8 cellular contexts compared by ENCODE assay signal in the genomic region with DNA sequence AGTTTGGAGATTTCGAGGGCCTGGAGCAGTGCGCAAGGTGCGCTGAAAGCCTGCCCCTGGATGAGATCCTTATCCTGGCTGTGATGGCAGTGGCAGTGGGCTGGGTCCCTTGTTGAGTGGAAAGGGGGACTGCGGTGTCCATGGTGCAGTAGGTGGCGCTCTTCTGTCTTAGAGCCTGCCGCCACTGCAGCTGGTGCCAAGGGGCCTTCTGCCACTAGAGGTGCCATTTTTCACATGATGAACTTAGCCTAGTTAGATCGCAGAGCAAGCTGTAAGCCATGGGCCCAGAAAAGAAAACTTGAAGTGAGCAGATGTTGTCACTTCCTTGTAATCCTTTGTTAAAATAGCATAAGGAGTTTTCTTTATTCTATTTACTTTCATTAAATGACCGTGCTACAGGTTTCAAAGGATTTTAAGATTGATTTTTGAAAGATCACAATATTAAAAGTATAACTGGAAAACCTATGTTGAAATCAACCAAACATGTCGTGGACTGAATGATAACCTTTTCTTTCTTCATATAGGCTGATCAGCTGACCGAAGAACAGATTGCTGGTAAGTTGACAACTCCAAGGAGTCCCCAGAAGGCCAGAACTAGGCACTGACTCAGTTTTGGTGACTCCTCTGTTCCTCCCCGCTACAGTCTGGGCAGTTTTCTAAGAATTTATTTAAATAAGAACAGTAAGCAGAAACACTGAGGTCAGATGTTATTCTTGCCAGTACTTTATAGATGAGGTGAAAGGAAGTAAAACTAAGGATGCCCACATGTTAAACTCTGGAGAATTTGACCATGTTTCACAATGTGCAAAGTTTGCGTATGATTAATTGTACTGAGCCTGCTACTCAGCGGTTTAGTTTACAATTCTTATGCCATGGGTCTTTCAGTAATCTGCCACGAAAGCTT. TPM values are rescaled to one million over a fixed set of nuclear protein-coding genes. Genes with fewer than 3 reads are reported as not detected.
DNase-seq lines count a peak whose midpoint lies in the region; ATAC-seq and TF ChIP-seq lines count a peak whose summit lies in the region.

No MANE protein-coding gene starts in this region.

- H3F3A ChIP-seq in neural progenitor cell (ENCODE audit: low read depth), result peaks cover 19% of the 10 kb centered on the region

- H4K20me1 ChIP-seq in neural progenitor cell (ENCODE audit: low read depth), result peaks cover 55% of the 10 kb centered on the region

- H3K27me3 Mint-ChIP-seq in neural progenitor cell (ENCODE audit: insufficient read depth, low read depth), result peaks cover 4% of the 10 kb centered on the region
- H3K27me3 Mint-ChIP-seq in stimulated activated naive CD8-positive, alpha-beta T cell treated with anti-CD3 and anti-CD28 coated beads, Interleukin-15, amount 100 ng/mL, for 72 hours, result no peaks in the 10 kb centered on the region

- H3K9me3 Mint-ChIP-seq in neural progenitor cell, result no peaks in the 10 kb centered on the region
- no peaks in the 10 kb centered on the region for H3K9me3 Mint-ChIP-seq in stimulated activated naive CD8-positive, alpha-beta T cell treated with anti-CD3 and anti-CD28 coated beads, Interleukin-15, amount 100 ng/mL, for 72 hours

- H3K4me1 ChIP-seq in RWPE2 (ENCODE audit: insufficient read depth, poor library complexity, severe bottlenecking), result peaks cover 27% of the 10 kb centered on the region
- peaks cover 10% of the 10 kb centered on the region for H3K4me1 ChIP-seq in neural progenitor cell

- H3K79me2 ChIP-seq in neural progenitor cell (ENCODE audit: low read depth), result peaks cover 51% of the 10 kb centered on the region

- H3K9ac ChIP-seq in neural progenitor cell, result no peak overlapping the region

- DNase-seq in EH (ENCODE audit: low read depth) (peak; percentile 91), GOT3 (lab: John Stamatoyannopoulos, UW) (peak; percentile 31), LoVo (ENCODE audit: low spot score) (peak; percentile 92), RWPE2 (ENCODE audit: low spot score) (peak; percentile 86), fibroblast of the aortic adventitia (ENCODE audit: low read depth) (peak; percentile 93), neural progenitor cell (ENCODE audit: low spot score) (peak; percentile 97)
- peak; percentile 74 for DNase-seq in activated T-helper 9 cell treated with anti-CD3 and anti-CD28 coated beads, Interleukin-2, amount 50 U/mL, for 16 hours (ENCODE audit: low read depth)
- DNase-seq in stimulated activated naive CD8-positive, alpha-beta T cell treated with anti-CD3 and anti-CD28 coated beads, Interleukin-15, amount 100 ng/mL, for 72 hours, result peak; percentile 85 to 89

- H3K36me3 ChIP-seq in RWPE2 (ENCODE audit: low read depth) (peaks cover 62% of the 10 kb centered on the region), neural progenitor cell (peaks cover 12% of the 10 kb centered on the region)

- peak overlapping the region; percentile 95 for H3K4me3 Mint-ChIP-seq in neural progenitor cell
- peak overlapping the region; percentile 90 to 98 for H3K4me3 Mint-ChIP-seq in stimulated activated naive CD8-positive, alpha-beta T cell treated with anti-CD3 and anti-CD28 coated beads, Interleukin-15, amount 100 ng/mL, for 72 hours

- TF ChIP-seq CTCF in RWPE2 (IDR thresholded peaks at IDR 0.05; ENCODE audit: poor library complexity, severe bottlenecking) (peak; percentile 100), fibroblast of the aortic adventitia (IDR thresholded peaks at IDR 0.05; ENCODE audit: insufficient read depth, low read length) (peak; percentile 99), neural progenitor cell (IDR thresholded peaks at IDR 0.05) (peak; percentile 100)

- no peaks in the 10 kb centered on the region for H3K9me3 ChIP-seq in RWPE2 (ENCODE audit: severe bottlenecking)
- H3K9me3 ChIP-seq in neural progenitor cell (ENCODE audit: low read depth), result no peaks in the 10 kb centered on the region

- H3K27ac Mint-ChIP-seq in neural progenitor cell, result no peak overlapping the region
- peak overlapping the region; percentile 99 for H3K27ac Mint-ChIP-seq in stimulated activated naive CD8-positive, alpha-beta T cell treated with anti-CD3 and anti-CD28 coated beads, Interleukin-15, amount 100 ng/mL, for 72 hours

- H3K4me2 ChIP-seq in neural progenitor cell, result peak overlapping the region; percentile 97

- peaks cover 38% of the 10 kb centered on the region for H3K36me3 Mint-ChIP-seq in neural progenitor cell

- H3K4me1 Mint-ChIP-seq in neural progenitor cell, result peaks cover 25% of the 10 kb centered on the region
- peaks cover 61% of the 10 kb centered on the region for H3K4me1 Mint-ChIP-seq in stimulated activated naive CD8-positive, alpha-beta T cell treated with anti-CD3 and anti-CD28 coated beads, Interleukin-15, amount 100 ng/mL, for 72 hours

- H3K27me3 ChIP-seq in RWPE2 (ENCODE audit: insufficient read depth, poor library complexity, severe bottlenecking), result no peaks in the 10 kb centered on the region
- H3K27me3 ChIP-seq in neural progenitor cell, result peaks cover 3% of the 10 kb centered on the region

- H3K4me3 ChIP-seq in RWPE2 (ENCODE audit: severe bottlenecking), result peak overlapping the region; percentile 78
- peak overlapping the region; percentile 97 for H3K4me3 ChIP-seq in fibroblast of the aortic adventitia (ENCODE audit: low read depth, low read length)
- no peak overlapping the region for H3K4me3 ChIP-seq in neural progenitor cell

- no peak overlapping the region for H2AFZ ChIP-seq in neural progenitor cell (replicated peaks)

- peak overlapping the region; percentile 77 for H3K27ac ChIP-seq in RWPE2 (ENCODE audit: poor library complexity, severe bottlenecking)
- no peak overlapping the region for H3K27ac ChIP-seq in neural progenitor cell

- peak; percentile 65 for ATAC-seq in RWPE2 (ENCODE audit: low read depth)
- ATAC-seq in stimulated activated naive CD8-positive, alpha-beta T cell treated with anti-CD3 and anti-CD28 coated beads, Interleukin-15, amount 100 ng/mL, for 72 hours, result peak; percentile 54

RNA-seq across cellular contexts. Expression of gene CALM1, which starts 3.0 kb away (rescaled TPM):
- total RNA-seq in fibroblast of the aortic adventitia (ENCODE audit: low replicate concordance) (342 and 589 TPM in 2 replicates), neural progenitor cell (ENCODE audit: low replicate concordance) (273 and 362 TPM in 2 replicates)

Comparison
In these comparisons a context has a peak if more than half of its experiments do, and no peak if none do; other contexts are left out.
1. DNase-seq: peak in every context shown above with its lines; median percentile 97 in neural progenitor cell; 93 in fibroblast of the aortic adventitia; 92 in LoVo; 91 in EH; 87 in stimulated activated naive CD8-positive, alpha-beta T cell treated with anti-CD3 and anti-CD28 coated beads, Interleukin-15, amount 100 ng/mL, for 72 hours; 86 in RWPE2; 74 in activated T-helper 9 cell treated with anti-CD3 and anti-CD28 coated beads, Interleukin-2, amount 50 U/mL, for 16 hours; 31 in GOT3.